In the genomic region with DNA sequence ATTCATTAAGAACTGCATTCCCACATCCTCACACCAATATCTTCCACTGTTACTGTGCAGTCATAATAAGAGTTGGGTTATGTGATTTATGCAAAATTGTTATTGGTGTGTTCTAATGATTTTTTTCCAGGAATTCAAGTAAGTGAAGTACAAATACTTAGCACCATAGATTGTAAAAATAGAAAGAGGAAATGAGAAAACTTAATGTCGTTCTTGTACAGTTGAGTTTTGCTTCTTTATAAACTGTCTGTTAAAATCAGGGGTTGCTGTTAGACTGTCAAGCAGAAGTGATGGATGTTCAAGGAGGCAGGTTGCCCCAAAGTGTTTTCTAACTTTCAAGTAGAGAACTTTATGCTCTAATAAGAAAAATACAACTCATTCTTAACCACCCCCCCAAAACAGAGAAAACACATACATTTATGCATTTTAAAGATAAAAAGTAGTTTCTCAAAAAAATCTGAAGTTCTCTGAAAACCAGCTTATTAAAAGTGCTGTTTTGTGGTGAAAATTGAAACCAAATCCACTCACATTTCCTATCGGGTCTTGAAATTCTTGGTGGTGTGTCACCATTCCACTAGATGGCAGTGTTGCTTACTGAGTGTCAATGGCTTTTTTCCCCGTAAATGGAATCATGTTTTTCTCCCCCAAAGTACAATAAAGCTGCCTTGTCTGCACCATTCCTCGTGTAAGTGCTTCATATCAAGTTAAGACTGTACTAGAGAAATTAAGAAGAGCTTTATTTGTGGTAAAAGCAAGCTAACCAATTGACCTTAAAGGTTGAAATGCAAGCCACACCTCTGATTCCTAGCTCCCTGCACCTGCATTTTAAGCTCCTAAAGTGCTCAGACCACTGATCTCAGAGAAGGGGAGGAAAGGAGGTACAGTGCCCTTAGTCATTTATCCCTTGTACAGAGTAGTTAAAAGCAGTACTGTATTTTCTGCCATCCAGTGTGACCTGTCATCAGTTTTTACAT, we compare ENCODE assay signal across 8 cellular contexts. TPM values are rescaled to one million over a fixed set of nuclear protein-coding genes. Genes with fewer than 3 reads are reported as not detected.
DNase-seq lines count a peak whose midpoint lies in the region; ATAC-seq and TF ChIP-seq lines count a peak whose summit lies in the region.

No MANE protein-coding gene starts in this region.

- H3K27me3 ChIP-seq in body of pancreas: no peaks in the 10 kb centered on the region
- no peaks in the 10 kb centered on the region for H3K27me3 ChIP-seq in kidney epithelial cell (ENCODE audit: control insufficient read depth, insufficient read depth, low read length)
- no peaks in the 10 kb centered on the region for H3K27me3 ChIP-seq in tibial nerve

- 12 to 21% methylated on average over 4 of the region's 4 CpGs for WGBS in body of pancreas, 2 donors
- 9 to 12% methylated on average over 4 of the region's 4 CpGs for WGBS in tibial nerve, 2 donors

- TF ChIP-seq EP300 in tibial nerve (IDR thresholded peaks at IDR 0.05): no peak

- peaks cover 36% of the 10 kb centered on the region for H3K36me3 ChIP-seq in OCI-LY7 (ENCODE audit: insufficient read depth, low read length)
- no peaks in the 10 kb centered on the region for H3K36me3 ChIP-seq in body of pancreas (replicated peaks in 1 of 2; ENCODE audit: insufficient read depth in 1 of 2, low read depth in 2 of 2)
- H3K36me3 ChIP-seq in kidney epithelial cell (ENCODE audit: control insufficient read depth, insufficient read depth, low read length): no peaks in the 10 kb centered on the region
- H3K36me3 ChIP-seq in tibial nerve: peaks cover 0 to 15% (median 0%) of the 10 kb centered on the region in 3 donors

- H3K36me3 Mint-ChIP-seq in activated T-cell treated with anti-CD3 and anti-CD28 coated beads, Interleukin-2, amount 50 U/mL, for 72 hours (ENCODE audit: insufficient read depth in 2 of 2): peaks cover 0 to 9% of the 10 kb centered on the region in 2 donors

- H2AFZ ChIP-seq in OCI-LY7 (ENCODE audit: low read length): no peak overlapping the region

- POLR2A ChIA-PET in OCI-LY7 (lab: Charles Lee): interaction anchor here (0.6 to 1.5 kb wide), 7 partner anchors 9 to 531 kb away, joined by 3 to 4 read pairs (median 3); no protein-coding TSS in a partner anchor

- TF ChIP-seq POLR2A in body of pancreas (IDR thresholded peaks at IDR 0.05) (no peak), tibial nerve (IDR thresholded peaks at IDR 0.05) (no peak)

- H4K20me1 ChIP-seq in OCI-LY7 (ENCODE audit: insufficient read depth, low read length): peaks cover 8% of the 10 kb centered on the region; the same call in 1 of the 2 replicates

- TF ChIP-seq CTCF in OCI-LY7 (conservative IDR thresholded peaks at IDR 0.05; ENCODE audit: low read length): peak; percentile 99
- TF ChIP-seq CTCF in body of pancreas (IDR thresholded peaks at IDR 0.05): peak; percentile 60 to 88 (median 66)
- peak; percentile 83 for TF ChIP-seq CTCF in kidney epithelial cell (IDR thresholded peaks at IDR 0.05; ENCODE audit: insufficient read depth, low read length, poor library complexity, severe bottlenecking)
- TF ChIP-seq CTCF in tibial nerve (IDR thresholded peaks at IDR 0.05): peak; percentile 64 to 91 (median 74)

- H3K27ac ChIP-seq in OCI-LY7 (ENCODE audit: low read depth, low read length, poor library complexity, severe bottlenecking) (peak overlapping the region; percentile 91), body of pancreas (no peak overlapping the region), tibial nerve (peak overlapping the region in 2 of 4 donors; percentile 8 to 10)

- H3K4me1 ChIP-seq in OCI-LY7 (ENCODE audit: insufficient read depth, low read length, poor library complexity, severe bottlenecking) (peaks cover 80% of the 10 kb centered on the region), body of pancreas (peaks cover 21% of the 10 kb centered on the region), tibial nerve (peaks cover 0 to 46% (median 2%) of the 10 kb centered on the region in 4 donors)

- H3K27ac Mint-ChIP-seq in activated T-cell treated with anti-CD3 and anti-CD28 coated beads, Interleukin-2, amount 50 U/mL, for 72 hours: no peak overlapping the region

- peak overlapping the region; percentile 45 for H3K4me3 ChIP-seq in OCI-LY7 (ENCODE audit: low read depth, low read length, poor library complexity, severe bottlenecking)
- no peak overlapping the region for H3K4me3 ChIP-seq in body of pancreas
- H3K4me3 ChIP-seq in kidney epithelial cell (ENCODE audit: low read depth, low read length): no peak overlapping the region
- no peak overlapping the region for H3K4me3 ChIP-seq in tibial nerve

- H3K79me2 ChIP-seq in OCI-LY7 (ENCODE audit: insufficient read depth, low read depth, low read length): peaks cover 4% of the 10 kb centered on the region; the same call in 1 of the 2 replicates

- H3K9me2 ChIP-seq in OCI-LY7 (ENCODE audit: insufficient read depth, low read length): no peaks in the 10 kb centered on the region

- intact Hi-C loops in OCI-LY7 (cut with micrococcal nuclease; ENCODE audit: unreplicated experiment): loop anchor here (1.0 kb wide), 2 partner anchors 10 to 51 kb away; no protein-coding TSS in a partner anchor
- intact Hi-C loops in body of pancreas (cut with DNase I): no loop called here

- no peaks in the 10 kb centered on the region for H3K9me3 ChIP-seq in OCI-LY7 (ENCODE audit: low read length)
- H3K9me3 ChIP-seq in body of pancreas: no peaks in the 10 kb centered on the region
- no peaks in the 10 kb centered on the region for H3K9me3 ChIP-seq in tibial nerve

- CTCF ChIA-PET in OCI-LY7 (lab: Charles Lee; ENCODE audit: unreplicated experiment): interaction anchor here (0.7 to 1.3 kb wide), 5 partner anchors 9 to 73 kb away, joined by 3 to 4 read pairs (median 3); no protein-coding TSS in a partner anchor

- no peak for ATAC-seq in activated T-cell treated with anti-CD3 and anti-CD28 coated beads, Interleukin-2, amount 50 U/mL, for 72 hours (replicated peaks in 1 of 2)
- ATAC-seq in HG03159 (IDR thresholded peaks at IDR 0.05; ENCODE audit: unreplicated experiment) (peak; percentile 54), body of pancreas (no peak), HG03457 (IDR thresholded peaks at IDR 0.05; ENCODE audit: unreplicated experiment) (no peak)

- H3K4me2 ChIP-seq in OCI-LY7 (ENCODE audit: low read length): peak overlapping the region; percentile 61

- BruUV-seq in OCI-LY7 (replicated peaks; lab: Mats Ljungman, UMichigan): no TSS peak

- H3K9me3 Mint-ChIP-seq in activated T-cell treated with anti-CD3 and anti-CD28 coated beads, Interleukin-2, amount 50 U/mL, for 72 hours: no peaks in the 10 kb centered on the region

- no peak overlapping the region for H3K4me3 Mint-ChIP-seq in activated T-cell treated with anti-CD3 and anti-CD28 coated beads, Interleukin-2, amount 50 U/mL, for 72 hours

- peaks cover 43% of the 10 kb centered on the region for H3K4me1 Mint-ChIP-seq in activated T-cell treated with anti-CD3 and anti-CD28 coated beads, Interleukin-2, amount 50 U/mL, for 72 hours (ENCODE audit: low read depth)

- peak; percentile 39 to 40 for DNase-seq in activated T-cell treated with anti-CD3 and anti-CD28 coated beads, Interleukin-2, amount 50 U/mL, for 72 hours
- no peak for DNase-seq in activated T-cell treated with anti-CD3 and anti-CD28 coated beads, Interleukin-2, amount 50 U/mL, for 1 hour
- peak; percentile 80 for DNase-seq in OCI-LY7 (ENCODE audit: low spot score)
- peak in 3 of 4 donors; percentile 25 to 42 (median 27) for DNase-seq in body of pancreas
- DNase-seq in kidney epithelial cell (ENCODE audit: low read depth): peak; percentile 14
- peak in 1 of 2 donors; percentile 45 for DNase-seq in tibial nerve (ENCODE audit: low spot score in 2 of 2)

- no peaks in the 10 kb centered on the region for H3K27me3 Mint-ChIP-seq in activated T-cell treated with anti-CD3 and anti-CD28 coated beads, Interleukin-2, amount 50 U/mL, for 72 hours (ENCODE audit: low read depth)

RNA-seq across cellular contexts. Expression of a gene that starts 4.7 kb away (rescaled TPM):
- under 1 TPM; 0.26 to 0.28 TPM for total RNA-seq in activated T-cell treated with anti-CD3 and anti-CD28 coated beads, Interleukin-2, amount 50 U/mL, for 72 hours
- total RNA-seq in OCI-LY7 (2014; rRNA removed; shearing (Covaris generic)): 0.28 and 0.57 TPM in 2 replicates
- 0.22 and 0.30 TPM in 2 replicates for total RNA-seq in OCI-LY7 (2022)
- 1 to 10 TPM in 1 of 2 donors, not detected in 1; 1.3 TPM for total RNA-seq in body of pancreas
- total RNA-seq in kidney epithelial cell: 0.04 TPM in 1 of 2 replicates, not detected in the other
- 1 to 10 TPM in 3 of 4 donors, under 1 TPM in 1; 0.60 to 3.3 (median 1.8) TPM for total RNA-seq in tibial nerve

RNA-seq across cellular contexts. Expression of a gene that starts 6.7 kb away (rescaled TPM):
- total RNA-seq in activated T-cell treated with anti-CD3 and anti-CD28 coated beads, Interleukin-2, amount 50 U/mL, for 72 hours: under 1 TPM; 0.43 to 0.58 TPM
- not detected in 2 replicates for total RNA-seq in OCI-LY7 (2014; rRNA removed; shearing (Covaris generic))
- total RNA-seq in OCI-LY7 (2022) (0.09 TPM in 1 of 2 replicates, not detected in the other), body of pancreas (under 1 TPM in 1 of 2 donors, not detected in 1; 0.26 TPM), kidney epithelial cell (0.07 and 0.17 TPM in 2 replicates), tibial nerve (1 to 10 TPM in 1 of 4 donors, under 1 TPM in 2, not detected in 1; 0.39 to 1.3 (median 0.90) TPM)

RNA-seq across cellular contexts. Expression of a gene that starts 57.7 kb away (rescaled TPM):
- 100 to 1,000 TPM; 112 to 125 TPM for total RNA-seq in activated T-cell treated with anti-CD3 and anti-CD28 coated beads, Interleukin-2, amount 50 U/mL, for 72 hours
- total RNA-seq in OCI-LY7 (2014; rRNA removed; shearing (Covaris generic)): 113 and 121 TPM in 2 replicates
- 120 and 126 TPM in 2 replicates for total RNA-seq in OCI-LY7 (2022)
- total RNA-seq in body of pancreas: 100 to 1,000 TPM in 1 of 2 donors, 10 to 100 TPM in 1; 76.3 to 114 TPM
- total RNA-seq in kidney epithelial cell: 188 and 209 TPM in 2 replicates
- 100 to 1,000 TPM; 160 to 210 (median 177) TPM for total RNA-seq in tibial nerve
